24 cellular contexts compared by ENCODE assay signal in the genomic region with DNA sequence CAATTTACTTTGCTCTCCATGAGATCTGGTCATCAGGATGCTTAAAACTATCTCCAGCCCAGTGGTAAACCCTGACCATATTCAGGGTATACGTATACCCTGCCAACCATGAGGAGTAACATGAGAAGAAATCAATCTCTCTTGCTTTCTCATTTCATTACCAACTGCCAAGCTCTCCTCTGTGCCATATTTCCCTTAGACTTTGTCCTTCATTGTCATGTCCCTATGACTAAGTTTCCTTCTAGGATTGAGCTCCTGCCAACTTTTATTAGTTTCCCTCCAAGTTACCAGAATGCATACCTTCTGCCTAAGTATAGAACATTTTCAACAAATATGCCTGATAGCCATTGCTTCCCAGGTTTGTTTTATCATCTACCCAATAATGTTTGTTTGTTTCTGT.
"Had no signal": no experiment of that assay in that cellular context is flagged by ENCODE, and none has a peak within 500 bp of the region (broad histone marks: within the 10 kb centered on the region; RNA-seq: fewer than 3 reads in every experiment).

No MANE protein-coding gene starts in this region.

- H3K4me3 ChIP-seq: breast epithelium, colonic mucosa, esophagus squamous epithelium, gastroesophageal sphincter, heart left ventricle, smooth muscle cell, stomach, suprapubic skin, tibial nerve had no signal

- H3K27ac ChIP-seq: breast epithelium, colonic mucosa, esophagus squamous epithelium, gastroesophageal sphincter, heart left ventricle, stomach, suprapubic skin, tibial nerve had no signal

- H3K9me3 ChIP-seq: breast epithelium, colonic mucosa, esophagus squamous epithelium, gastroesophageal sphincter, heart left ventricle, stomach, suprapubic skin, tibial nerve had no signal

- H3K36me3 ChIP-seq: breast epithelium, colonic mucosa, esophagus squamous epithelium, gastroesophageal sphincter, heart left ventricle, stomach, suprapubic skin, tibial nerve had no signal

- H3K4me1 ChIP-seq: breast epithelium, colonic mucosa, esophagus squamous epithelium, gastroesophageal sphincter, heart left ventricle, stomach, suprapubic skin, tibial nerve had no signal

- H3K4me2 ChIP-seq: smooth muscle cell had no signal

- ATAC-seq: activated CD4-positive, alpha-beta T cell treated with anti-CD3 and anti-CD28 coated beads for 36 hours; activated T-cell treated with anti-CD3 and anti-CD28 coated beads, Interleukin-2, amount 50 U/mL, for 4 hours; gastroesophageal sphincter; heart left ventricle; left cardiac atrium; sciatic nerve; stimulated activated memory B cell treated with anti-CD40 and anti-IgM and Interleukin-4, amounts not matched to agents 10 μg/mL and 1 μg/mL and 100 μg/mL, for 72 hours had no signal

- DNase-seq: activated B cell treated with CpG ODN at 0.5 μM for 24 hours; activated CD4-positive, alpha-beta T cell treated with anti-CD3 and anti-CD28 coated beads for 36 hours; activated CD4-positive, alpha-beta T cell treated with anti-CD3 and anti-CD28 coated beads, Interleukin-2, amount 50 U/mL, for 48 hours; activated CD8-positive, alpha-beta memory T cell treated with anti-CD3 and anti-CD28 coated beads, Interleukin-2, amount 50 U/mL, for 48 hours; activated naive CD4-positive, alpha-beta T cell treated with Interleukin-2 at 50 U/mL for 16 hours; activated naive CD8-positive, alpha-beta T cell treated with anti-CD3 and anti-CD28 coated beads for 36 hours; activated T-cell treated with anti-CD3 and anti-CD28 coated beads, Interleukin-2, amount 50 U/mL, for 4 hours; colonic mucosa; esophagus squamous epithelium; heart left ventricle; islet precursor cell; left cardiac atrium; nephron progenitor cell; nucleus accumbens; stimulated activated CD4-positive, alpha-beta T cell treated with anti-CD3 and anti-CD28 coated beads, Interleukin-15, amount 100 ng/mL, for 24 hours; stomach; T1000 had no signal

- H3K27me3 ChIP-seq: breast epithelium, colonic mucosa, esophagus squamous epithelium, gastroesophageal sphincter, heart left ventricle, stomach, suprapubic skin, tibial nerve had no signal
